ENCODE assay signal across 8 cellular contexts in genomic region chr19:50090706-50091105, GRCh38.
DNase-seq lines count a peak whose midpoint lies in the region; ATAC-seq, FAIRE-seq and TF ChIP-seq lines count a peak whose summit lies in the region.
"Not testable (repeated sequence)": the region's sequence is repeated elsewhere in the genome, so short reads cannot be mapped to it uniquely, and the experiment has no call there.

No MANE protein-coding gene starts in this region.

- 21% methylated on average over 9 of the region's 10 CpGs for WGBS in SK-N-SH (ENCODE audit: low lambda C conversion rate)
- 42 to 50% methylated on average over 10 of the region's 10 CpGs for WGBS in upper lobe of left lung, 2 donors

- H3F3A ChIP-seq in SK-N-SH (replicated peaks; ENCODE audit: insufficient read depth), result not testable (repeated sequence)

- intact Hi-C loops in activated CD8-positive, alpha-beta T cell treated with anti-CD3 and anti-CD28 coated beads for 36 hours (cut with micrococcal nuclease), result not testable (repeated sequence)

- not testable (repeated sequence) for H3K27ac Mint-ChIP-seq in activated CD8-positive, alpha-beta T cell treated with anti-CD3 and anti-CD28 coated beads for 36 hours; activated naive CD4-positive, alpha-beta T cell treated with anti-CD3 and anti-CD28 coated beads, Interleukin-2, amount 10 ng/mL, durations not matched to agents 7 days and 5 days

- not testable (repeated sequence) for H3K27me3 ChIP-seq in SK-N-SH (ENCODE audit: insufficient read depth); foreskin keratinocyte; upper lobe of left lung

- peak; percentile 2 for TF ChIP-seq CTCF in D721Med (IDR thresholded peaks at IDR 0.05; ENCODE audit: insufficient read depth, missing control alignments)
- TF ChIP-seq CTCF in SK-N-SH (IDR thresholded peaks at IDR 0.05), result peak; percentile 62
- TF ChIP-seq CTCF in activated CD8-positive, alpha-beta T cell treated with anti-CD3 and anti-CD28 coated beads for 36 hours (IDR thresholded peaks at IDR 0.05), result peak; percentile 18
- peak; percentile 25 for TF ChIP-seq CTCF in foreskin keratinocyte (conservative IDR thresholded peaks at IDR 0.05)
- peak in 4 of 6 experiments; percentile 13 to 38 (median 32) for TF ChIP-seq CTCF in upper lobe of left lung (IDR thresholded peaks at IDR 0.05)

- POLR2A ChIA-PET in SK-N-SH (lab: Yijun Ruan, JAX); activated CD8-positive, alpha-beta T cell treated with anti-CD3 and anti-CD28 coated beads for 36 hours (lab: Charles Lee): not testable (repeated sequence)

- DNase-seq in D721Med (ENCODE audit: insufficient read length, low spot score); foreskin keratinocyte: not testable (repeated sequence)
- DNase-seq in HT-29 (ENCODE audit: low spot score) (peak; percentile 50), SK-N-SH (peak; percentile 49), upper lobe of left lung (peak in 1 of 2 donors; percentile 22)
- DNase-seq in activated CD8-positive, alpha-beta T cell treated with anti-CD3 and anti-CD28 coated beads for 36 hours, result peak; percentile 67
- DNase-seq in activated naive CD4-positive, alpha-beta T cell treated with anti-CD3 and anti-CD28 coated beads, Interleukin-2, amount 10 ng/mL, durations not matched to agents 7 days and 5 days, result peak; percentile 48
- DNase-seq in stimulated activated CD4-positive, alpha-beta T cell treated with anti-CD3 and anti-CD28 coated beads, Interleukin-1b, Interleukin-23, amount 100 ng/mL, for 48 hours, result peak; percentile 64

- TF ChIP-seq RAD21 in SK-N-SH (IDR thresholded peaks at IDR 0.05; ENCODE audit: low read length), result not testable (repeated sequence)

- not testable (repeated sequence) for H3K27me3 Mint-ChIP-seq in activated CD8-positive, alpha-beta T cell treated with anti-CD3 and anti-CD28 coated beads for 36 hours; activated naive CD4-positive, alpha-beta T cell treated with anti-CD3 and anti-CD28 coated beads, Interleukin-2, amount 10 ng/mL, durations not matched to agents 7 days and 5 days

- peak; percentile 76 for ATAC-seq in activated CD8-positive, alpha-beta T cell treated with anti-CD3 and anti-CD28 coated beads for 36 hours
- peak; percentile 61 for ATAC-seq in foreskin keratinocyte
- not testable (repeated sequence) for ATAC-seq in upper lobe of left lung (ENCODE audit: low FRiP score in 2 of 2)

- H3K9ac ChIP-seq in SK-N-SH, result not testable (repeated sequence)

- H3K27ac ChIP-seq in SK-N-SH (ENCODE audit: low read depth in 2 of 2, low read length in 1 of 2); foreskin keratinocyte; upper lobe of left lung: not testable (repeated sequence)

- not testable (repeated sequence) for H4K20me1 ChIP-seq in SK-N-SH (ENCODE audit: insufficient read depth)

- not testable (repeated sequence) for H3K4me2 ChIP-seq in SK-N-SH

- CTCF ChIA-PET in SK-N-SH (lab: Yijun Ruan, JAX), result interaction anchor here (0.6 kb wide), 1 partner anchor 41 kb away, joined by 3 read pairs; no protein-coding TSS in a partner anchor
- CTCF ChIA-PET in activated CD8-positive, alpha-beta T cell treated with anti-CD3 and anti-CD28 coated beads for 36 hours (lab: Charles Lee), result interaction anchor here (0.7 to 1.4 kb wide), 3 partner anchors 41 to 81 kb away, joined by 3 to 4 read pairs (median 3); no protein-coding TSS in a partner anchor
- CTCF ChIA-PET in activated naive CD4-positive, alpha-beta T cell treated with anti-CD3 and anti-CD28 coated beads, Interleukin-2, amount 10 ng/mL, durations not matched to agents 7 days and 5 days (lab: Charles Lee), result not testable (repeated sequence)

- H2AFZ ChIP-seq in SK-N-SH (ENCODE audit: low read depth), result not testable (repeated sequence)

- not testable (repeated sequence) for H3K36me3 Mint-ChIP-seq in activated CD8-positive, alpha-beta T cell treated with anti-CD3 and anti-CD28 coated beads for 36 hours (ENCODE audit: low read depth); activated naive CD4-positive, alpha-beta T cell treated with anti-CD3 and anti-CD28 coated beads, Interleukin-2, amount 10 ng/mL, durations not matched to agents 7 days and 5 days

- not testable (repeated sequence) for H3K4me3 ChIP-seq in SK-N-SH (ENCODE audit: low read depth in 2 of 2, low read length in 1 of 2); upper lobe of left lung

- TF ChIP-seq EP300 in SK-N-SH (IDR thresholded peaks at IDR 0.05; ENCODE audit: borderline replicate concordance in 1 of 2, low read depth in 1 of 2, low read length in 1 of 2); upper lobe of left lung (IDR thresholded peaks at IDR 0.05): not testable (repeated sequence)

- not testable (repeated sequence) for H3K4me1 ChIP-seq in SK-N-SH (ENCODE audit: control insufficient read depth in 1 of 2, insufficient read depth in 2 of 2, low read depth in 1 of 2, low read length in 1 of 2); foreskin keratinocyte; upper lobe of left lung

- not testable (repeated sequence) for FAIRE-seq in D721Med (lab: Jason Lieb, UNC)

- H3K79me2 ChIP-seq in SK-N-SH (ENCODE audit: insufficient read depth), result not testable (repeated sequence)

- not testable (repeated sequence) for H3K9me3 Mint-ChIP-seq in activated CD8-positive, alpha-beta T cell treated with anti-CD3 and anti-CD28 coated beads for 36 hours; activated naive CD4-positive, alpha-beta T cell treated with anti-CD3 and anti-CD28 coated beads, Interleukin-2, amount 10 ng/mL, durations not matched to agents 7 days and 5 days

- not testable (repeated sequence) for H3K9me3 ChIP-seq in SK-N-SH, upper lobe of left lung

- not testable (repeated sequence) for H3K9me2 ChIP-seq in SK-N-SH

- H3K4me1 Mint-ChIP-seq in activated CD8-positive, alpha-beta T cell treated with anti-CD3 and anti-CD28 coated beads for 36 hours (ENCODE audit: low read depth); activated naive CD4-positive, alpha-beta T cell treated with anti-CD3 and anti-CD28 coated beads, Interleukin-2, amount 10 ng/mL, durations not matched to agents 7 days and 5 days: not testable (repeated sequence)

- not testable (repeated sequence) for H3K36me3 ChIP-seq in SK-N-SH (replicated peaks in 1 of 2; ENCODE audit: control insufficient read depth in 1 of 2, insufficient read depth in 2 of 2, low read length in 1 of 2); upper lobe of left lung

- TF ChIP-seq POLR2A in upper lobe of left lung (IDR thresholded peaks at IDR 0.05), result not testable (repeated sequence)

- not testable (repeated sequence) for H3K4me3 Mint-ChIP-seq in activated CD8-positive, alpha-beta T cell treated with anti-CD3 and anti-CD28 coated beads for 36 hours; activated naive CD4-positive, alpha-beta T cell treated with anti-CD3 and anti-CD28 coated beads, Interleukin-2, amount 10 ng/mL, durations not matched to agents 7 days and 5 days

TF ChIP-seq in SK-N-SH, 30 proteins besides CTCF, POLR2A, EP300 and RAD21:
- peak; percentile 28; the same call in 1 of the 2 replicates for TF ChIP-seq RFX5 (IDR thresholded peaks at IDR 0.05; ENCODE audit: low read length)

Comparison
In these comparisons a context has a peak if more than half of its experiments do, and no peak if none do; other contexts are left out.
1. CTCF ChIP-seq: peak in every context shown above with its lines; median percentile 62 in SK-N-SH; 32 in upper lobe of left lung; 25 in foreskin keratinocyte; 18 in activated CD8-positive, alpha-beta T cell treated with anti-CD3 and anti-CD28 coated beads for 36 hours; 2 in D721Med.